In genomic region chr18:8930990-8931648, GRCh38 we compare ENCODE assay signal across 26 cellular contexts.
DNase-seq lines count a peak whose midpoint lies in the region; TF ChIP-seq lines count a peak whose summit lies in the region.
"Had no signal": no experiment of that assay in that cellular context is flagged by ENCODE, and none has a peak within 500 bp of the region (broad histone marks: within the 10 kb centered on the region; RNA-seq: fewer than 3 reads in every experiment).

No MANE protein-coding gene starts in this region.

- no peak overlapping the region for H3K27ac ChIP-seq in brain microvascular endothelial cell
- H3K27ac ChIP-seq: 22Rv1, GM23248, heart right ventricle, KMS-11, prostate gland, sigmoid colon, thoracic aorta had no signal

- DNase-seq in NCI-H2171 treated with DMSO at 0.1 percent for 48 hours (lab: John Stamatoyannopoulos, UW) (peak; percentile 15), NCI-H2171 (lab: John Stamatoyannopoulos, UW) (no peak), brain microvascular endothelial cell (peak; percentile 22), iris pigment epithelial cell (ENCODE audit: low read depth) (peak; percentile 43), stromal cell of bone marrow (ENCODE audit: low read depth) (peak; percentile 56), SK-N-DZ (ENCODE audit: low spot score) (no peak), NCI-H2107 (lab: John Stamatoyannopoulos, UW) (no peak), NCI-H1436 (lab: John Stamatoyannopoulos, UW) (no peak)
- DNase-seq: activated B cell treated with CpG ODN at 0.5 μM for 24 hours; activated CD4-positive, alpha-beta T cell treated with anti-CD3 and anti-CD28 coated beads, Interleukin-2, amount 50 U/mL, for 1 hour; activated CD8-positive, alpha-beta memory T cell treated with anti-CD3 and anti-CD28 coated beads, Interleukin-2, amount 10 ng/mL, durations not matched to agents 7 days and 5 days; activated naive CD4-positive, alpha-beta T cell treated with Interleukin-2 at 50 U/mL for 16 hours; foreskin melanocyte; GM23248; heart right ventricle; mammary epithelial cell; NCI-H524; SHP77; sigmoid colon; stimulated activated CD4-positive, alpha-beta T cell treated with anti-CD3 and anti-CD28 coated beads, Interleukin-15, amount 100 ng/mL, for 24 hours; stimulated activated naive CD8-positive, alpha-beta T cell treated with anti-CD3 and anti-CD28 coated beads, Interleukin-15, Interleukin-2, amounts not matched to agents 100 U/mL and 50 U/mL, for 24 hours; SW 1271 had no signal

- no peaks in the 10 kb centered on the region for H3K36me3 ChIP-seq in brain microvascular endothelial cell (replicated peaks)
- H3K36me3 ChIP-seq: heart right ventricle, prostate gland, sigmoid colon, thoracic aorta had no signal

- no peak overlapping the region for H3K4me3 ChIP-seq in brain microvascular endothelial cell (ENCODE audit: low read depth, low read length)
- H3K4me3 ChIP-seq: GM23248, heart right ventricle, prostate gland, sigmoid colon, thoracic aorta had no signal

- in situ Hi-C loops in brain microvascular endothelial cell (cut with HindIII; ENCODE audit: low pct_ligation_motif_present, low sequenced_read_pairs): no loop called here

- no peak for TF ChIP-seq CTCF in brain microvascular endothelial cell (IDR thresholded peaks at IDR 0.05; ENCODE audit: low read depth, low read length, missing control alignments)

- H3K27me3 ChIP-seq in brain microvascular endothelial cell (replicated peaks): no peaks in the 10 kb centered on the region
- H3K27me3 ChIP-seq: sigmoid colon had no signal

Comparison
In these comparisons a context has a peak if more than half of its experiments do, and no peak if none do; other contexts are left out.
1. DNase-seq: peak in NCI-H2171 treated with DMSO at 0.1 percent for 48 hours (single experiment), brain microvascular endothelial cell (single experiment), iris pigment epithelial cell (single experiment) and stromal cell of bone marrow (single experiment); none in NCI-H2171 (single experiment), SK-N-DZ (single experiment), NCI-H2107 (single experiment) and NCI-H1436 (single experiment).